1 cellular context compared by ENCODE assay signal in the genomic region with DNA sequence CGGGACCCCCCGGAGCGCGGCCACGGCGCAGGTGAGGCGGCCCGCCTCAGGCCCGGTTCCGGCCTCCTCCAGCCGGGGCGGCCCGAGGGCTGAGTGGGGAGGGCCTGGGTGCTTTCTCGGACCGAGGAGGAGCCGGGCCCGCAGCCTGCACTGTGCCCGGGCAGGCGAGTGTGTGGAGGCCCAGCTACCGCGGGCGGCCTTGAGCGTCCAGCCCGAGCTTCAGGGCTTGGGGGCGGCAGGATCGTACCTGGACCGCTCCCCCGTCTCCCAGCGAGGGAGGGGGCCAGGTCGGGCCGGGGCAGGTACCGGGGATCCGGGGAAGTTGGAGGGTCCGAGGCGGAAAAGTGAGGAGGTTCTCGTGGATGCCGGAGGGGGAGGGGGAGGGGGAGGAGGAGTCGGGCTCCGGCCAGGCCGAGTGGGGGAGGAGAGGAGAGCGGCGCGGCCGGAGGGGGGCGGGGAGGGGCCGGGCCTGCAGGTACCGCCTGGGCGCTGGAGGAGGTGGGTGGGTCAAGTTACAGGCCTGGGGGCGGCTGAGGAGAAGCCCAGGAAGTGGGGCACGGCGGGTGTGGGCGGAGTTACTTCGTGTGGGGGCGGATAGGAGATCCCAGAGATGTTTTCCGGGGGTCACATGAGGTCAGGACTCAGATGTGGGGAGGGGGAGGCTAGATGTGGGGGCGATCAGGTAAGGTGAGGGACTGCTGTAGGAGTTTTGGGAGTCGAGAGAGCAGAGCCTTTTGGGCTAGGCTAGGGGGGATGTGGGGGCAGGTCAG.
TF ChIP-seq lines count a peak whose summit lies in the region.

No MANE protein-coding gene starts in this region.

TF ChIP-seq in HepG2, 621 proteins besides CTCF, POLR2A, EP300 and RAD21 (continued from another document):
- TF ChIP-seq, protein P1, sequence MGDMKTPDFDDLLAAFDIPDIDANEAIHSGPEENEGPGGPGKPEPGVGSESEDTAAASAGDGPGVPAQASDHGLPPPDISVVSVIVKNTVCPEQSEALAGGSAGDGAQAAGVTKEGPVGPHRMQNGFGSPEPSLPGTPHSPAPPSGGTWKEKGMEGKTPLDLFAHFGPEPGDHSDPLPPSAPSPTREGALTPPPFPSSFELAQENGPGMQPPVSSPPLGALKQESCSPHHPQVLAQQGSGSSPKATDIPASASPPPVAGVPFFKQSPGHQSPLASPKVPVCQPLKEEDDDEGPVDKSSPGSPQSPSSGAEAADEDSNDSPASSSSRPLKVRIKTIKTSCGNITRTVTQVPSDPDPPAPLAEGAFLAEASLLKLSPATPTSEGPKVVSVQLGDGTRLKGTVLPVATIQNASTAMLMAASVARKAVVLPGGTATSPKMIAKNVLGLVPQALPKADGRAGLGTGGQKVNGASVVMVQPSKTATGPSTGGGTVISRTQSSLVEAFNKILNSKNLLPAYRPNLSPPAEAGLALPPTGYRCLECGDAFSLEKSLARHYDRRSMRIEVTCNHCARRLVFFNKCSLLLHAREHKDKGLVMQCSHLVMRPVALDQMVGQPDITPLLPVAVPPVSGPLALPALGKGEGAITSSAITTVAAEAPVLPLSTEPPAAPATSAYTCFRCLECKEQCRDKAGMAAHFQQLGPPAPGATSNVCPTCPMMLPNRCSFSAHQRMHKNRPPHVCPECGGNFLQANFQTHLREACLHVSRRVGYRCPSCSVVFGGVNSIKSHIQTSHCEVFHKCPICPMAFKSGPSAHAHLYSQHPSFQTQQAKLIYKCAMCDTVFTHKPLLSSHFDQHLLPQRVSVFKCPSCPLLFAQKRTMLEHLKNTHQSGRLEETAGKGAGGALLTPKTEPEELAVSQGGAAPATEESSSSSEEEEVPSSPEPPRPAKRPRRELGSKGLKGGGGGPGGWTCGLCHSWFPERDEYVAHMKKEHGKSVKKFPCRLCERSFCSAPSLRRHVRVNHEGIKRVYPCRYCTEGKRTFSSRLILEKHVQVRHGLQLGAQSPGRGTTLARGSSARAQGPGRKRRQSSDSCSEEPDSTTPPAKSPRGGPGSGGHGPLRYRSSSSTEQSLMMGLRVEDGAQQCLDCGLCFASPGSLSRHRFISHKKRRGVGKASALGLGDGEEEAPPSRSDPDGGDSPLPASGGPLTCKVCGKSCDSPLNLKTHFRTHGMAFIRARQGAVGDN (CRISPR knock-in tag; IDR thresholded peaks at IDR 0.05), result peak; percentile 39
- TF ChIP-seq GABPA (IDR thresholded peaks at IDR 0.05; ENCODE audit: low read depth, low read length) (no peak), GABPA (CRISPR knock-in tag; IDR thresholded peaks at IDR 0.05; ENCODE audit: low read depth) (0 out of 2 replicates have a peak, but pooled peaks have one; percentile 20), AHR (CRISPR knock-in tag; IDR thresholded peaks at IDR 0.05) (peak; percentile 53; the same call in 1 of the 2 replicates), RBFOX2 (IDR thresholded peaks at IDR 0.05; ENCODE audit: low read depth, low read length) (peak; percentile 76), MED13 (CRISPR knock-in tag; IDR thresholded peaks at IDR 0.05) (peak; percentile 47; the same call in 1 of the 2 replicates)
- TF ChIP-seq, protein P2, sequence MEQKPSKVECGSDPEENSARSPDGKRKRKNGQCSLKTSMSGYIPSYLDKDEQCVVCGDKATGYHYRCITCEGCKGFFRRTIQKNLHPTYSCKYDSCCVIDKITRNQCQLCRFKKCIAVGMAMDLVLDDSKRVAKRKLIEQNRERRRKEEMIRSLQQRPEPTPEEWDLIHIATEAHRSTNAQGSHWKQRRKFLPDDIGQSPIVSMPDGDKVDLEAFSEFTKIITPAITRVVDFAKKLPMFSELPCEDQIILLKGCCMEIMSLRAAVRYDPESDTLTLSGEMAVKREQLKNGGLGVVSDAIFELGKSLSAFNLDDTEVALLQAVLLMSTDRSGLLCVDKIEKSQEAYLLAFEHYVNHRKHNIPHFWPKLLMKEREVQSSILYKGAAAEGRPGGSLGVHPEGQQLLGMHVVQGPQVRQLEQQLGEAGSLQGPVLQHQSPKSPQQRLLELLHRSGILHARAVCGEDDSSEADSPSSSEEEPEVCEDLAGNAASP (CRISPR knock-in tag; IDR thresholded peaks at IDR 0.05; ENCODE audit: borderline replicate concordance), result peak; percentile 62; the same call in 1 of the 2 replicates
- TF ChIP-seq, protein P3, sequence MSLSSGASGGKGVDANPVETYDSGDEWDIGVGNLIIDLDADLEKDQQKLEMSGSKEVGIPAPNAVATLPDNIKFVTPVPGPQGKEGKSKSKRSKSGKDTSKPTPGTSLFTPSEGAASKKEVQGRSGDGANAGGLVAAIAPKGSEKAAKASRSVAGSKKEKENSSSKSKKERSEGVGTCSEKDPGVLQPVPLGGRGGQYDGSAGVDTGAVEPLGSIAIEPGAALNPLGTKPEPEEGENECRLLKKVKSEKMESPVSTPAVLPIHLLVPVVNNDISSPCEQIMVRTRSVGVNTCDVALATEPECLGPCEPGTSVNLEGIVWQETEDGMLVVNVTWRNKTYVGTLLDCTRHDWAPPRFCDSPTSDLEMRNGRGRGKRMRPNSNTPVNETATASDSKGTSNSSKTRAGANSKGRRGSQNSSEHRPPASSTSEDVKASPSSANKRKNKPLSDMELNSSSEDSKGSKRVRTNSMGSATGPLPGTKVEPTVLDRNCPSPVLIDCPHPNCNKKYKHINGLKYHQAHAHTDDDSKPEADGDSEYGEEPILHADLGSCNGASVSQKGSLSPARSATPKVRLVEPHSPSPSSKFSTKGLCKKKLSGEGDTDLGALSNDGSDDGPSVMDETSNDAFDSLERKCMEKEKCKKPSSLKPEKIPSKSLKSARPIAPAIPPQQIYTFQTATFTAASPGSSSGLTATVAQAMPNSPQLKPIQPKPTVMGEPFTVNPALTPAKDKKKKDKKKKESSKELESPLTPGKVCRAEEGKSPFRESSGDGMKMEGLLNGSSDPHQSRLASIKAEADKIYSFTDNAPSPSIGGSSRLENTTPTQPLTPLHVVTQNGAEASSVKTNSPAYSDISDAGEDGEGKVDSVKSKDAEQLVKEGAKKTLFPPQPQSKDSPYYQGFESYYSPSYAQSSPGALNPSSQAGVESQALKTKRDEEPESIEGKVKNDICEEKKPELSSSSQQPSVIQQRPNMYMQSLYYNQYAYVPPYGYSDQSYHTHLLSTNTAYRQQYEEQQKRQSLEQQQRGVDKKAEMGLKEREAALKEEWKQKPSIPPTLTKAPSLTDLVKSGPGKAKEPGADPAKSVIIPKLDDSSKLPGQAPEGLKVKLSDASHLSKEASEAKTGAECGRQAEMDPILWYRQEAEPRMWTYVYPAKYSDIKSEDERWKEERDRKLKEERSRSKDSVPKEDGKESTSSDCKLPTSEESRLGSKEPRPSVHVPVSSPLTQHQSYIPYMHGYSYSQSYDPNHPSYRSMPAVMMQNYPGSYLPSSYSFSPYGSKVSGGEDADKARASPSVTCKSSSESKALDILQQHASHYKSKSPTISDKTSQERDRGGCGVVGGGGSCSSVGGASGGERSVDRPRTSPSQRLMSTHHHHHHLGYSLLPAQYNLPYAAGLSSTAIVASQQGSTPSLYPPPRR (CRISPR knock-in tag; IDR thresholded peaks at IDR 0.05; ENCODE audit: borderline replicate concordance), result peak; percentile 44; the same call in 1 of the 2 replicates
- TF ChIP-seq, protein P4, sequence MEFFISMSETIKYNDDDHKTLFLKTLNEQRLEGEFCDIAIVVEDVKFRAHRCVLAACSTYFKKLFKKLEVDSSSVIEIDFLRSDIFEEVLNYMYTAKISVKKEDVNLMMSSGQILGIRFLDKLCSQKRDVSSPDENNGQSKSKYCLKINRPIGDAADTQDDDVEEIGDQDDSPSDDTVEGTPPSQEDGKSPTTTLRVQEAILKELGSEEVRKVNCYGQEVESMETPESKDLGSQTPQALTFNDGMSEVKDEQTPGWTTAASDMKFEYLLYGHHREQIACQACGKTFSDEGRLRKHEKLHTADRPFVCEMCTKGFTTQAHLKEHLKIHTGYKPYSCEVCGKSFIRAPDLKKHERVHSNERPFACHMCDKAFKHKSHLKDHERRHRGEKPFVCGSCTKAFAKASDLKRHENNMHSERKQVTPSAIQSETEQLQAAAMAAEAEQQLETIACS (CRISPR knock-in tag; IDR thresholded peaks at IDR 0.05), result no peak
- TF ChIP-seq, protein P5, sequence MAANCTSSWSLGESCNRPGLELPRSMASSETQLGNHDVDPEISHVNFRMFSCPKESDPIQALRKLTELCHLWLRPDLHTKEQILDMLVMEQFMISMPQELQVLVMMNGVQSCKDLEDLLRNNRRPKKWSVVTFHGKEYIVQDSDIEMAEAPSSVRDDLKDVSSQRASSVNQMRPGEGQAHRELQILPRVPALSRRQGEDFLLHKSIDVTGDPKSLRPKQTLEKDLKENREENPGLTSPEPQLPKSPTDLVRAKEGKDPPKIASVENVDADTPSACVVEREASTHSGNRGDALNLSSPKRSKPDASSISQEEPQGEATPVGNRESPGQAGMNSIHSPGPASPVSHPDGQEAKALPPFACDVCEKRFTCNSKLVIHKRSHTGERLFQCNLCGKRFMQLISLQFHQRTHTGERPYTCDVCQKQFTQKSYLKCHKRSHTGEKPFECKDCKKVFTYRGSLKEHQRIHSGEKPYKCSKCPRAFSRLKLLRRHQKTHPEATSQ (CRISPR knock-in tag; IDR thresholded peaks at IDR 0.05; ENCODE audit: borderline replicate concordance), result no peak
TF ChIP-seq in HepG2: peak in this region for 44.
